8 cellular contexts compared by ENCODE assay signal in the genomic region with DNA sequence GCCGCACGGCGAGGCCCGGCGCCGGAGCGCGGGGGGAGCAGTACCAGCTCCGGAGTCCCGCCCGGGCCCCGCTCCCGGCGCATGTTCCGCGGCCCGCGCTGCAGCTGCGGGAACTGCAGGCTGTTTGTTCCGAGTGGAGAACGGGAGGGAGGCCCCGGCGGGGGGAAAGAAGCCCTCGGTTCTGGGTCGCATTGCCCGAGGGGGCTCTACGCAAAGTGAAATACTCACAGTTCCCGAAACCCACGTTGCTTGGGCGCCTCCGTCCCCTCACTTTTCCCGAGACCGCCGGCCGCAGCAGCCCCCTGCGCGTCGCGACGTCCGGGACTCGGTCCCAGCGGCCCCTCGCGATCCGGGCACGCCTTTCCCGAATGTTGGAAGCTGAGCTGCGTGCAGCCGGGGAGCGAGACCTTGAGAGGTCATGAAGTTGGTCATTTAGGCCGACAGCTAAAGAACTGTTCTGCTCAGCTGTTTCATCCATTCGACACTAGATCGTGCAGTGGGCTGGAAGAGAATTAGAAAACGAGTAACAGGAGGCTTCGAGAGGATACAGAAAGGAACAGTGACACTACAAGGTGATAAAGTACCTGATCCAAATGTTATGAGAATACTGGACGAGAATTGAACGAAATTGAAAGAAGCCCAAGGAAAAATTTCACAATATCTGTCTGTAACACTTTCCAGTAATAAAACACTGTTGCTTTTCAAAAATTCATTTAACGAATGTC. TPM values are rescaled to one million over a fixed set of nuclear protein-coding genes. Genes with fewer than 3 reads are reported as not detected.
A peak's percentile ranks its signal among the peaks of the same experiment; 100 is the strongest.
DNase-seq lines count a peak whose midpoint lies in the region; ATAC-seq and TF ChIP-seq lines count a peak whose summit lies in the region.

No MANE protein-coding gene starts in this region.

- ATAC-seq in HG02973 (IDR thresholded peaks at IDR 0.05; ENCODE audit: unreplicated experiment) (peak; percentile 53), PC-3 (peak; percentile 32), right lobe of liver (peak; percentile 31 to 50 (median 38)), HG03135 (IDR thresholded peaks at IDR 0.05; ENCODE audit: unreplicated experiment) (no peak)

- TSS peak; percentile 56 for BruUV-seq in PC-3 (replicated peaks; lab: Mats Ljungman, UMichigan)

- H3K9ac ChIP-seq in PC-3 (ENCODE audit: low read length), result peak overlapping the region; percentile 97
- peak overlapping the region; percentile 7 to 78 (median 67) for H3K9ac ChIP-seq in subcutaneous abdominal adipose tissue (ENCODE audit: low read length in 5 of 5)

- no peaks in the 10 kb centered on the region for H3F3A ChIP-seq in PC-3 (ENCODE audit: low read length, unreplicated experiment)

- WGBS in right lobe of liver (ENCODE audit: insufficient coverage, low coverage, low lambda C conversion rate, missing lambda C conversion rate), result 7% methylated on average over 10 of the region's 59 CpGs

- peak overlapping the region; percentile 98 for H3K4me3 ChIP-seq in PC-3 (ENCODE audit: low read length)
- H3K4me3 ChIP-seq in right lobe of liver, result peak overlapping the region; percentile 89 to 99 (median 93)
- peak overlapping the region; percentile 67 to 97 (median 89) for H3K4me3 ChIP-seq in subcutaneous abdominal adipose tissue (ENCODE audit: low read depth in 1 of 5, low read length in 5 of 5)

- H3K79me2 ChIP-seq in PC-3 (ENCODE audit: low read length), result peaks cover 44% of the 10 kb centered on the region

- DNase-seq in stimulated activated CD4-positive, alpha-beta T cell treated with anti-CD3 and anti-CD28 coated beads, Interleukin-4, amount 100 ng/mL, for 24 hours, result peak; percentile 54
- DNase-seq in stimulated activated CD4-positive, alpha-beta T cell treated with anti-CD3 and anti-CD28 coated beads, Interleukin-2, amount 100 ng/mL, for 24 hours, result no peak
- DNase-seq in PC-3 (peak; percentile 45), cerebellum (ENCODE audit: low spot score) (peak; percentile 21), right lobe of liver (peak in 2 of 3 donors; percentile 44 to 64)

- H2AFZ ChIP-seq in PC-3 (ENCODE audit: low read length), result peak overlapping the region; percentile 89

- TF ChIP-seq POLR2A in right lobe of liver (IDR thresholded peaks at IDR 0.05), result no peak

- H3K27me3 ChIP-seq in PC-3 (ENCODE audit: low read length) (no peaks in the 10 kb centered on the region), right lobe of liver (no peaks in the 10 kb centered on the region), subcutaneous abdominal adipose tissue (ENCODE audit: control insufficient read depth in 5 of 5, insufficient read depth in 4 of 5, low read length in 5 of 5) (no peaks in the 10 kb centered on the region)

- H3K36me3 ChIP-seq in PC-3 (ENCODE audit: low read depth, low read length), result no peaks in the 10 kb centered on the region
- H3K36me3 ChIP-seq in right lobe of liver, result no peaks in the 10 kb centered on the region
- no peaks in the 10 kb centered on the region for H3K36me3 ChIP-seq in subcutaneous abdominal adipose tissue (ENCODE audit: control insufficient read depth in 5 of 5, insufficient read depth in 5 of 5, low read length in 5 of 5)

- H3K4me2 ChIP-seq in PC-3 (ENCODE audit: low read length), result peak overlapping the region; percentile 93

- H3K9me2 ChIP-seq in PC-3 (replicated peaks; ENCODE audit: low read length), result no peaks in the 10 kb centered on the region

- POLR2A ChIA-PET in PC-3 (lab: Charles Lee; ENCODE audit: unreplicated experiment), result interaction anchor here (0.6 to 1.2 kb wide), 7 partner anchors 17 to 184 kb away, joined by 3 to 5 read pairs (median 4); a partner anchor contains a TSS

- H4K20me1 ChIP-seq in PC-3 (ENCODE audit: low read length), result no peaks in the 10 kb centered on the region

- TF ChIP-seq CTCF in PC-3 (conservative IDR thresholded peaks at IDR 0.05; ENCODE audit: low read depth, low read length) (no peak), right lobe of liver (IDR thresholded peaks at IDR 0.05) (peak in 2 of 4 donors; percentile 7 to 29)

- H3K27ac ChIP-seq in PC-3 (ENCODE audit: low read length) (peak overlapping the region; percentile 38), right lobe of liver (peak overlapping the region in 1 of 3 donors; percentile 7), subcutaneous abdominal adipose tissue (ENCODE audit: low read depth, low read length) (no peak overlapping the region)

- H3K9me3 ChIP-seq in PC-3 (ENCODE audit: low read length) (no peaks in the 10 kb centered on the region), right lobe of liver (no peaks in the 10 kb centered on the region), subcutaneous abdominal adipose tissue (ENCODE audit: control insufficient read depth in 5 of 5, low read length in 5 of 5) (no peaks in the 10 kb centered on the region)

- CTCF ChIA-PET in PC-3 (lab: Charles Lee), result interaction anchor here (0.6 to 2.7 kb wide), 2 partner anchors 10 to 23 kb away, joined by 10 to 15 read pairs; no protein-coding TSS in a partner anchor

- intact Hi-C loops in PC-3 (cut with micrococcal nuclease) (loop anchor here (5.0 kb wide), 2 partner anchors 98 to 122 kb away; a partner anchor contains a TSS), right lobe of liver (cut with DNase I) (no loop called here)

- H3K4me1 ChIP-seq in PC-3 (ENCODE audit: insufficient read depth, low read length) (peaks cover 22% of the 10 kb centered on the region), right lobe of liver (peaks cover 0 to 5% (median 0%) of the 10 kb centered on the region in 4 donors), subcutaneous abdominal adipose tissue (ENCODE audit: control insufficient read depth in 5 of 5, insufficient read depth in 5 of 5, low read length in 5 of 5) (peaks cover 0 to 20% (median 17%) of the 10 kb centered on the region in 5 donors)

RNA-seq across cellular contexts. Expression of a gene that starts 0.6 kb away (rescaled TPM):
- total RNA-seq in PC-3 (2014; rRNA removed) (21.9 and 25.3 TPM in 2 replicates), cerebellum (9.5 TPM), right lobe of liver (1 to 10 TPM in 2 of 6 experiments, under 1 TPM in 4; 0.46 to 1.5 (median 0.91) TPM)

Comparison
In these comparisons a context has a peak if more than half of its experiments do, and no peak if none do; other contexts are left out.
1. DNase-seq: peak in stimulated activated CD4-positive, alpha-beta T cell treated with anti-CD3 and anti-CD28 coated beads, Interleukin-4, amount 100 ng/mL, for 24 hours (single experiment), PC-3 (single experiment), cerebellum (single experiment) and right lobe of liver (2 of 3); none in stimulated activated CD4-positive, alpha-beta T cell treated with anti-CD3 and anti-CD28 coated beads, Interleukin-2, amount 100 ng/mL, for 24 hours (0 of 2).
2. Peak in every context shown above with its lines, with median percentiles within 50 percentile points of each other: H3K4me3 ChIP-seq.